Comparison of ENCODE assay signal across 1 cellular context in the genomic region with DNA sequence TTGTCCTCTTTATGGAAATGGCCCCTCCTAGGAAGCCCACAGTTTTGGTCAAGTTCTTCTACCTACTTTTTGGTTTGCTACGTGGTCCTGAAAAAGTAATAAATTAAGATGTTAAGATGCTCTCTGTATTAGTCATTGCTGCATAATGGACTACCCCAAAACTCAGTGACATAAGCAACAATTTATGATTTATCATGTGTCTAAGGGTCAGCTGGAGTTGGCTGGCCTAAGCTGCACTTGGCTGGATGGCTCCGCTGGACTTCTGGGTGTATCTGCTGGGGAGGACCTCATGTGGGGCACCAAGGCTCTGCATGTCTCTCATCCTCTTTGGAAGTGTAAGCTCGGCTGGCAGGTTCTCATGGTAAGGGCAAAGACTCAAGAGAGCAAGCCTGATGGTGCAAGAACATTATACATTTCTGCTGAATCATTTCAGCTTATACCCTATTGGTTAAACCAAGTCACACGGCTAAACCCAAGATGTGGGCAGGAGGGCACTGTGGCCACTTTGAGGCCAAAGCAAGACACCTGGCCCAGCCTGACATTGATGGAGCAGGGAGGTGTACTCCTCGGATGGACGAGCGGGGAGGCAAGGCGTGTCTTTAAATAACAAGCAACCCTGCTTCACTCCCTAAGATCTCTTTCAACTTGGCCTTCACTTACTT.
TF ChIP-seq lines count a peak whose summit lies in the region.

No MANE protein-coding gene starts in this region.

TF ChIP-seq in IMR-90, 13 proteins besides CTCF, POLR2A, EP300 and RAD21 (continued from another document):
- TF ChIP-seq, protein P1, sequence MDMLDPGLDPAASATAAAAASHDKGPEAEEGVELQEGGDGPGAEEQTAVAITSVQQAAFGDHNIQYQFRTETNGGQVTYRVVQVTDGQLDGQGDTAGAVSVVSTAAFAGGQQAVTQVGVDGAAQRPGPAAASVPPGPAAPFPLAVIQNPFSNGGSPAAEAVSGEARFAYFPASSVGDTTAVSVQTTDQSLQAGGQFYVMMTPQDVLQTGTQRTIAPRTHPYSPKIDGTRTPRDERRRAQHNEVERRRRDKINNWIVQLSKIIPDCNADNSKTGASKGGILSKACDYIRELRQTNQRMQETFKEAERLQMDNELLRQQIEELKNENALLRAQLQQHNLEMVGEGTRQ (IDR thresholded peaks at IDR 0.05; ENCODE audit: low read depth, low read length): no peak
